In the genomic region with DNA sequence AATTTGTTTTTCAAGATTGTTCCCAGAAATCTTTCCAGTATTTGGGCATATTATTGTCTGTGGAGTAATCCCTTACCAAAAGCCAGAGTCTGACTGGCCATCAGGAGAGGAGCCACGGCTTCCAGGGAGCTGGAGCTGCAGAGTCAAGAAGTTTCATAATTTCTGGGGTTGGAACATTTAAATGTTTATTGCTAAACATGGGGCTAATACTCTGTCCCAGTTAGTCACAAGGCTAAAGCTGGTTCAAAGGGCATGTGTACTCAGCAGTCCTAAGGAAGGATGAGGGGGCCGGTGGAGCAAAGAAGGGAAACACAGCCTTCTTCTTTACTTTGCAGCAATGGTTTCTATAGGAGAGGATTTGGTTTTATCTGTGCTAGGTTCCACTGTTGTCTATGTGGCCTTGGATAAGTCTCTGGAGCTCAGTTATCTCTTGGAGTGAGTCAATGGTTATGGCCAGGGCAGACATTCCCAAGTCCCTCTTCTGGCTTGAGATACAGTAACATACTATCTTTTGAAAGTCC, we compare ENCODE assay signal across 9 cellular contexts. TPM values are rescaled to one million over a fixed set of nuclear protein-coding genes. Genes with fewer than 3 reads are reported as not detected.
DNase-seq lines count a peak whose midpoint lies in the region; ATAC-seq and TF ChIP-seq lines count a peak whose summit lies in the region.
"Had no signal": no experiment of that assay in that cellular context is flagged by ENCODE, and none has a peak within 500 bp of the region (broad histone marks: within the 10 kb centered on the region; RNA-seq: fewer than 3 reads in every experiment).

No MANE protein-coding gene starts in this region.

- CTCF ChIA-PET in Calu3 (lab: Charles Lee), result interaction anchor here (1.3 kb wide), 1 partner anchor 262 kb away, joined by 3 read pairs; no protein-coding TSS in a partner anchor

- H3K4me1 Mint-ChIP-seq in stimulated activated naive CD8-positive, alpha-beta T cell treated with anti-CD3 and anti-CD28 coated beads, Interleukin-15, Interleukin-2, amounts not matched to agents 100 ng/mL and 50 ng/mL, for 24 hours (ENCODE audit: low read depth), result peaks cover 94% of the 10 kb centered on the region
- peaks cover 100% of the 10 kb centered on the region for H3K4me1 Mint-ChIP-seq in stimulated activated naive CD8-positive, alpha-beta T cell treated with anti-CD3 and anti-CD28 coated beads, Interleukin-15, amount 100 ng/mL, for 72 hours
- peaks cover 28% of the 10 kb centered on the region for H3K4me1 Mint-ChIP-seq in Calu3 (ENCODE audit: low read depth, unreplicated experiment)

- peak overlapping the region in 2 of 3 donors; percentile 39 to 41 for H3K27ac ChIP-seq in right lobe of liver
- no peak overlapping the region for H3K27ac ChIP-seq in aorta (ENCODE audit: low read depth in 1 of 2, low read length in 2 of 2)

- H3K9me3 Mint-ChIP-seq in stimulated activated naive CD8-positive, alpha-beta T cell treated with anti-CD3 and anti-CD28 coated beads, Interleukin-15, Interleukin-2, amounts not matched to agents 100 ng/mL and 50 ng/mL, for 24 hours, result no peaks in the 10 kb centered on the region
- H3K9me3 Mint-ChIP-seq in stimulated activated naive CD8-positive, alpha-beta T cell treated with anti-CD3 and anti-CD28 coated beads, Interleukin-15, amount 100 ng/mL, for 72 hours, result no peaks in the 10 kb centered on the region
- no peaks in the 10 kb centered on the region for H3K9me3 Mint-ChIP-seq in Calu3 (ENCODE audit: low read depth, unreplicated experiment)

- H3K27me3 ChIP-seq in right lobe of liver, result no peaks in the 10 kb centered on the region
- no peaks in the 10 kb centered on the region for H3K27me3 ChIP-seq in aorta (ENCODE audit: control insufficient read depth in 1 of 2, insufficient read depth in 2 of 2, low read length in 1 of 2)

- H3K9me3 ChIP-seq in right lobe of liver, result no peaks in the 10 kb centered on the region
- H3K9me3 ChIP-seq in aorta (ENCODE audit: control insufficient read depth, low read length), result no peaks in the 10 kb centered on the region

- peaks cover 97% of the 10 kb centered on the region for H3K36me3 Mint-ChIP-seq in stimulated activated naive CD8-positive, alpha-beta T cell treated with anti-CD3 and anti-CD28 coated beads, Interleukin-15, Interleukin-2, amounts not matched to agents 100 ng/mL and 50 ng/mL, for 24 hours (ENCODE audit: low read depth)
- peaks cover 15% of the 10 kb centered on the region for H3K36me3 Mint-ChIP-seq in Calu3 (ENCODE audit: insufficient read depth, unreplicated experiment)

- no TSS peak for BruUV-seq in Calu3 (replicated peaks; lab: Mats Ljungman, UMichigan)

- no peak overlapping the region for H3K4me3 Mint-ChIP-seq in stimulated activated naive CD8-positive, alpha-beta T cell treated with anti-CD3 and anti-CD28 coated beads, Interleukin-15, Interleukin-2, amounts not matched to agents 100 ng/mL and 50 ng/mL, for 24 hours
- no peak overlapping the region for H3K4me3 Mint-ChIP-seq in stimulated activated naive CD8-positive, alpha-beta T cell treated with anti-CD3 and anti-CD28 coated beads, Interleukin-15, amount 100 ng/mL, for 72 hours
- H3K4me3 Mint-ChIP-seq in Calu3 (ENCODE audit: low read depth, unreplicated experiment), result no peak overlapping the region

- H3K4me1 ChIP-seq in right lobe of liver (peaks cover 0 to 77% (median 32%) of the 10 kb centered on the region in 4 donors), aorta (ENCODE audit: control insufficient read depth in 1 of 2, insufficient read depth in 2 of 2, low read length in 2 of 2) (no peaks in the 10 kb centered on the region)

- H3K27me3 Mint-ChIP-seq in stimulated activated naive CD8-positive, alpha-beta T cell treated with anti-CD3 and anti-CD28 coated beads, Interleukin-15, Interleukin-2, amounts not matched to agents 100 ng/mL and 50 ng/mL, for 24 hours, result no peaks in the 10 kb centered on the region
- no peaks in the 10 kb centered on the region for H3K27me3 Mint-ChIP-seq in stimulated activated naive CD8-positive, alpha-beta T cell treated with anti-CD3 and anti-CD28 coated beads, Interleukin-15, amount 100 ng/mL, for 72 hours
- no peaks in the 10 kb centered on the region for H3K27me3 Mint-ChIP-seq in Calu3 (ENCODE audit: unreplicated experiment)

- TF ChIP-seq CTCF in right lobe of liver (IDR thresholded peaks at IDR 0.05) (no peak), Calu3 (IDR thresholded peaks at IDR 0.05; ENCODE audit: unreplicated experiment) (no peak)

- no peak for ATAC-seq in stimulated activated naive CD8-positive, alpha-beta T cell treated with anti-CD3 and anti-CD28 coated beads, Interleukin-15, amount 100 ng/mL, for 72 hours
- peak; percentile 57 to 79 (median 68) for ATAC-seq in right lobe of liver
- peak; percentile 64 for ATAC-seq in aorta (ENCODE audit: low FRiP score)

- in situ Hi-C loops in G401 (cut with HindIII; ENCODE audit: low sequenced_read_pairs), result no loop called here

- DNase-seq in stimulated activated naive CD8-positive, alpha-beta T cell treated with anti-CD3 and anti-CD28 coated beads, Interleukin-15, amount 100 ng/mL, for 72 hours, result no peak
- DNase-seq in amniotic epithelial cell (ENCODE audit: low read depth) (peak; percentile 52), right lobe of liver (peak in 2 of 3 donors; percentile 66 to 67), aorta (no peak), activated gamma-delta T cell treated with Interleukin-2 at 50 U/mL for 16 hours (no peak), G401 (ENCODE audit: low spot score) (no peak), Calu3 (no peak)

- 22% methylated on average over 2 of the region's 2 CpGs for WGBS in right lobe of liver (ENCODE audit: insufficient coverage, low coverage, low lambda C conversion rate, missing lambda C conversion rate)
- WGBS in aorta, 2 donors, result 89 to 93% methylated on average over 2 of the region's 2 CpGs

- peak overlapping the region; percentile 57 for H3K27ac Mint-ChIP-seq in stimulated activated naive CD8-positive, alpha-beta T cell treated with anti-CD3 and anti-CD28 coated beads, Interleukin-15, Interleukin-2, amounts not matched to agents 100 ng/mL and 50 ng/mL, for 24 hours
- H3K27ac Mint-ChIP-seq in stimulated activated naive CD8-positive, alpha-beta T cell treated with anti-CD3 and anti-CD28 coated beads, Interleukin-15, amount 100 ng/mL, for 72 hours, result peak overlapping the region in 1 of 2 donors; percentile 84
- H3K27ac Mint-ChIP-seq in Calu3 (ENCODE audit: unreplicated experiment), result no peak overlapping the region

- intact Hi-C loops in right lobe of liver (cut with DNase I), result no loop called here
- intact Hi-C loops in aorta (cut with DNase I), result loop anchor here in 1 of 2 donors (10.0 kb wide), 1 partner anchor 64 kb away; no protein-coding TSS in a partner anchor
- intact Hi-C loops in Calu3 (cut with micrococcal nuclease; ENCODE audit: unreplicated experiment), result no loop called here

- H3K4me3 ChIP-seq in right lobe of liver, result no peak overlapping the region
- H3K4me3 ChIP-seq in aorta (ENCODE audit: low read length in 2 of 2), result no peak overlapping the region

- TF ChIP-seq POLR2A in right lobe of liver (IDR thresholded peaks at IDR 0.05), result no peak

- peaks cover 0 to 25% (median 6%) of the 10 kb centered on the region in 4 donors for H3K36me3 ChIP-seq in right lobe of liver
- peaks cover 2 to 8% of the 10 kb centered on the region in 2 donors for H3K36me3 ChIP-seq in aorta (ENCODE audit: control insufficient read depth in 1 of 2, insufficient read depth in 2 of 2, low read length in 1 of 2)

RNA-seq across cellular contexts. Expression of a gene that starts 9.5 kb away (rescaled TPM):
- total RNA-seq in right lobe of liver, result 10 to 100 TPM in 5 of 6 experiments, 1 to 10 TPM in 1; 9.6 to 18.6 (median 13.9) TPM
- 10 to 100 TPM; 12.3 to 17.7 TPM for total RNA-seq in aorta
- polyA plus RNA-seq in aorta, result 10 to 100 TPM in 1 of 2 donors, under 1 TPM in 1; 0.77 to 20.3 TPM
- not detected in 2 replicates for total RNA-seq in G401 (2014; rRNA removed; shearing (Covaris generic))
- total RNA-seq in Calu3 (2022), result 11.8 and 20.0 TPM in 2 replicates
- total RNA-seq: RPMI7951 had no signal

RNA-seq across cellular contexts. Expression of a gene that starts 36.5 kb away (rescaled TPM):
- total RNA-seq in right lobe of liver (under 1 TPM in 5 of 6 experiments, not detected in 1; 0.15 to 0.58 (median 0.26) TPM), aorta (10 to 100 TPM in 1 of 2 donors, 1 to 10 TPM in 1; 7.8 to 12.5 TPM), Calu3 (2022) (0.52 TPM in 1 of 2 replicates, not detected in the other)
- polyA plus RNA-seq in aorta, result under 1 TPM in 1 of 2 donors, not detected in 1; 0.33 TPM
- total RNA-seq in G401 (2014; rRNA removed; shearing (Covaris generic)), result not detected in 2 replicates

RNA-seq across cellular contexts. Expression of a gene that starts 51.0 kb away (rescaled TPM):
- total RNA-seq in right lobe of liver, result 10 to 100 TPM; 21.9 to 35.0 (median 27.8) TPM
- 10 to 100 TPM; 24.5 to 41.3 TPM for total RNA-seq in aorta
- 10 to 100 TPM; 13.2 to 13.6 TPM for polyA plus RNA-seq in aorta
- total RNA-seq in G401 (2014; rRNA removed; shearing (Covaris generic)), result 23.4 and 23.8 TPM in 2 replicates
- 24.7 and 26.8 TPM in 2 replicates for total RNA-seq in Calu3 (2022)

RNA-seq across cellular contexts. Expression of a gene that starts 51.1 kb away (rescaled TPM):
- total RNA-seq in right lobe of liver (10 to 100 TPM; 16.7 to 37.2 (median 22.9) TPM), aorta (10 to 100 TPM; 23.6 to 37.6 TPM), Calu3 (2022) (23.2 and 25.4 TPM in 2 replicates)
- 10 to 100 TPM; 23.9 to 78.5 TPM for polyA plus RNA-seq in aorta
- 25.1 and 45.0 TPM in 2 replicates for total RNA-seq in G401 (2014; rRNA removed; shearing (Covaris generic))

Comparison
In these comparisons a context has a peak if more than half of its experiments do, and no peak if none do; other contexts are left out.
1. DNase-seq: peak in amniotic epithelial cell (single experiment) and right lobe of liver (2 of 3); none in stimulated activated naive CD8-positive, alpha-beta T cell treated with anti-CD3 and anti-CD28 coated beads, Interleukin-15, amount 100 ng/mL, for 72 hours (0 of 2), aorta (0 of 2), activated gamma-delta T cell treated with Interleukin-2 at 50 U/mL for 16 hours (single experiment), G401 (single experiment) and Calu3 (single experiment).
2. H3K27ac ChIP-seq: peak in right lobe of liver (2 of 3); none in aorta (0 of 2).
3. RNA of a gene that starts 9.5 kb away (total RNA-seq): 12.3 to 17.7 TPM in aorta, 9.6 to 18.6 TPM in right lobe of liver and 11.8 to 20.0 TPM in Calu3; not detected in G401; every median in the first group is over 10 times any median in the second.